ENCODE assay signal across 1 cellular context in the genomic region with DNA sequence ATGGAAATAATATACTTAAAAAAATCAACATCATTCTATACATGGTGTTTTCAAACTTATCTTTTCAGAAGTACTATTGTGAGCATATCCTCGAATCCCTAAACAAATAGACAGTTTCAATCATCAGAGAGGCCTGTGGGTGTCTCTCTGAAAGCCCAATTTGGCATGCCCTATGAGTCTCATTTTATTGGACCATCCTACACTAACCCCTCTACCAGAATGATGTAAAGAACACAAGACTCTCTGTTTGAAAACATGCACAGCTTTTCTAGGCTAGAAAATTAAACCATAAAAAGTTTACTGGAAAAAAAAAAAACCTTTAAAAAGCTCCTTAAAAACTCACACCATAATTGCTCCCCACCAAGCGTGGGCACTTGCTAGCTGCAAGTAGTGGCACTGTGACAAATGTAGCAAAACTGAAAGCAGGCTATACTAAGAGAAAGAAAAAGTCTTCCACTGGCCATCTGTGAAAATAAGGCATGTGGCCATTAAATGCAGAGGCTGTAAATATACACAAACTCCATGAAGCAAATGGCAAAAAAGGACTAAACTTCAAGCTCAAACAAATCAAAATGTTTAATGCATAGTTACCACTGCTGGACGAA.
TF ChIP-seq lines count a peak whose summit lies in the region.

No MANE protein-coding gene starts in this region.

TF ChIP-seq in K562, 482 proteins besides CTCF, POLR2A, EP300 and RAD21 (continued from another document):
- TF ChIP-seq, protein P1, sequence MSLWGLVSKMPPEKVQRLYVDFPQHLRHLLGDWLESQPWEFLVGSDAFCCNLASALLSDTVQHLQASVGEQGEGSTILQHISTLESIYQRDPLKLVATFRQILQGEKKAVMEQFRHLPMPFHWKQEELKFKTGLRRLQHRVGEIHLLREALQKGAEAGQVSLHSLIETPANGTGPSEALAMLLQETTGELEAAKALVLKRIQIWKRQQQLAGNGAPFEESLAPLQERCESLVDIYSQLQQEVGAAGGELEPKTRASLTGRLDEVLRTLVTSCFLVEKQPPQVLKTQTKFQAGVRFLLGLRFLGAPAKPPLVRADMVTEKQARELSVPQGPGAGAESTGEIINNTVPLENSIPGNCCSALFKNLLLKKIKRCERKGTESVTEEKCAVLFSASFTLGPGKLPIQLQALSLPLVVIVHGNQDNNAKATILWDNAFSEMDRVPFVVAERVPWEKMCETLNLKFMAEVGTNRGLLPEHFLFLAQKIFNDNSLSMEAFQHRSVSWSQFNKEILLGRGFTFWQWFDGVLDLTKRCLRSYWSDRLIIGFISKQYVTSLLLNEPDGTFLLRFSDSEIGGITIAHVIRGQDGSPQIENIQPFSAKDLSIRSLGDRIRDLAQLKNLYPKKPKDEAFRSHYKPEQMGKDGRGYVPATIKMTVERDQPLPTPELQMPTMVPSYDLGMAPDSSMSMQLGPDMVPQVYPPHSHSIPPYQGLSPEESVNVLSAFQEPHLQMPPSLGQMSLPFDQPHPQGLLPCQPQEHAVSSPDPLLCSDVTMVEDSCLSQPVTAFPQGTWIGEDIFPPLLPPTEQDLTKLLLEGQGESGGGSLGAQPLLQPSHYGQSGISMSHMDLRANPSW (CRISPR knock-in tag; IDR thresholded peaks at IDR 0.05), result no peak
- TF ChIP-seq NFRKB (IDR thresholded peaks at IDR 0.05; ENCODE audit: low read depth), result peak; percentile 71; the same call in 1 of the 2 replicates
- peak; percentile 54 for TF ChIP-seq ZNF592 (IDR thresholded peaks at IDR 0.05)
- TF ChIP-seq ZFX (CRISPR knock-in tag; IDR thresholded peaks at IDR 0.05), result 0 out of 2 replicates have a peak, but pooled peaks have one; percentile 15
- no peak for TF ChIP-seq CHD7 (IDR thresholded peaks at IDR 0.05; ENCODE audit: low read depth, low read length)
TF ChIP-seq in K562: peak in this region for 7.
